ENCODE assay signal across 8 cellular contexts in genomic region chr5:111513175-111513520, GRCh38. TPM values are rescaled to one million over a fixed set of nuclear protein-coding genes. Genes with fewer than 3 reads are reported as not detected.
DNase-seq lines count a peak whose midpoint lies in the region; ATAC-seq and TF ChIP-seq lines count a peak whose summit lies in the region.

No MANE protein-coding gene starts in this region.

- intact Hi-C loops in activated naive CD4-positive, alpha-beta T cell treated with anti-CD3 and anti-CD28 coated beads for 36 hours (cut with micrococcal nuclease), result loop anchor here (2.0 to 10.0 kb wide), 4 partner anchors 176 to 758 kb away; partner anchors contain the start of gene WDR36
- intact Hi-C loops in transverse colon (cut with DNase I; ENCODE audit: low total_unique reads), result no loop called here

- H3K27ac ChIP-seq in liver (ENCODE audit: low read depth in 1 of 2, low read length in 2 of 2), result peak overlapping the region; percentile 92 to 95
- peak overlapping the region; percentile 80 to 93 (median 90) for H3K27ac ChIP-seq in transverse colon

- H3K27me3 Mint-ChIP-seq in activated naive CD4-positive, alpha-beta T cell treated with anti-CD3 and anti-CD28 coated beads for 36 hours (ENCODE audit: low read depth), result no peaks in the 10 kb centered on the region

- ATAC-seq in GM18873 (IDR thresholded peaks at IDR 0.05; ENCODE audit: low FRiP score, unreplicated experiment), result no peak

- H3K27me3 ChIP-seq in adipocyte (replicated peaks; ENCODE audit: control insufficient read depth, insufficient read depth, low read length), result no peaks in the 10 kb centered on the region
- no peaks in the 10 kb centered on the region for H3K27me3 ChIP-seq in liver (ENCODE audit: control insufficient read depth in 4 of 4, insufficient read depth in 4 of 4, low read length in 3 of 4)
- no peaks in the 10 kb centered on the region for H3K27me3 ChIP-seq in transverse colon

- no peaks in the 10 kb centered on the region for H3K9me3 Mint-ChIP-seq in activated naive CD4-positive, alpha-beta T cell treated with anti-CD3 and anti-CD28 coated beads for 36 hours

- no peaks in the 10 kb centered on the region for H3K9me3 ChIP-seq in adipocyte (ENCODE audit: control insufficient read depth, low read length)
- no peaks in the 10 kb centered on the region for H3K9me3 ChIP-seq in liver (ENCODE audit: control insufficient read depth in 4 of 4, low read length in 3 of 4)
- H3K9me3 ChIP-seq in transverse colon, result no peaks in the 10 kb centered on the region

- WGBS in liver, result 11% methylated on average over 5 of the region's 5 CpGs
- WGBS in transverse colon (ENCODE audit: low coverage in 1 of 2), 2 donors, result 28 to 33% methylated on average over 5 of the region's 5 CpGs

- peaks cover 31% of the 10 kb centered on the region for H3K4me1 Mint-ChIP-seq in activated naive CD4-positive, alpha-beta T cell treated with anti-CD3 and anti-CD28 coated beads for 36 hours (ENCODE audit: low read depth)

- no peaks in the 10 kb centered on the region for H3K36me3 Mint-ChIP-seq in activated naive CD4-positive, alpha-beta T cell treated with anti-CD3 and anti-CD28 coated beads for 36 hours (ENCODE audit: low read depth)

- H3K4me3 Mint-ChIP-seq in activated naive CD4-positive, alpha-beta T cell treated with anti-CD3 and anti-CD28 coated beads for 36 hours, result peak overlapping the region; percentile 93

- H3K4me3 ChIP-seq in adipocyte (ENCODE audit: low read length), result peak overlapping the region; percentile 95
- H3K4me3 ChIP-seq in liver (ENCODE audit: low read depth in 1 of 3, low read length in 3 of 3), result peak overlapping the region; percentile 59 to 74 (median 70)
- peak overlapping the region; percentile 33 to 85 (median 75) for H3K4me3 ChIP-seq in transverse colon

- no peak for DNase-seq in activated naive CD4-positive, alpha-beta T cell treated with anti-CD3 and anti-CD28 coated beads for 36 hours
- DNase-seq in activated naive CD4-positive, alpha-beta T cell treated with Interleukin-2 at 50 U/mL for 16 hours, result no peak
- DNase-seq in adipocyte (ENCODE audit: low read depth) (no peak), transverse colon (no peak), mucosa of gallbladder (ENCODE audit: low spot score) (no peak)
- DNase-seq in activated CD4-positive, alpha-beta T cell treated with anti-CD3 and anti-CD28 coated beads, Interleukin-2, amount 50 U/mL, for 4 hours, result no peak

- peaks cover 32% of the 10 kb centered on the region for H3K4me1 ChIP-seq in adipocyte (ENCODE audit: control insufficient read depth, insufficient read depth, low read length)
- peaks cover 5 to 31% (median 21%) of the 10 kb centered on the region in 4 donors for H3K4me1 ChIP-seq in liver (ENCODE audit: control insufficient read depth in 4 of 4, insufficient read depth in 4 of 4, low read length in 3 of 4)
- H3K4me1 ChIP-seq in transverse colon, result peaks cover 0 to 38% (median 17%) of the 10 kb centered on the region in 4 donors

- TF ChIP-seq CTCF in liver (IDR thresholded peaks at IDR 0.05; ENCODE audit: low read depth, low read length, missing input control) (no peak), transverse colon (IDR thresholded peaks at IDR 0.05) (no peak)

- TF ChIP-seq RAD21 in liver (IDR thresholded peaks at IDR 0.05), result no peak

- H3K27ac Mint-ChIP-seq in activated naive CD4-positive, alpha-beta T cell treated with anti-CD3 and anti-CD28 coated beads for 36 hours, result peak overlapping the region; percentile 94

- CTCF ChIA-PET in activated naive CD4-positive, alpha-beta T cell treated with anti-CD3 and anti-CD28 coated beads for 36 hours (lab: Charles Lee), result interaction anchor here (1.2 to 4.0 kb wide), 3 partner anchors 11 to 38 kb away, joined by 3 to 24 read pairs (median 3); no protein-coding TSS in a partner anchor

- in situ Hi-C loops in transverse colon (cut with MboI; ENCODE audit: low pct_ligation_motif_present in 1 of 4, low pct_unique_long_range_greater_than_20kb in 1 of 4, low sequenced_read_pairs in 3 of 4), result no loop called here

- H3K36me3 ChIP-seq in adipocyte (ENCODE audit: control insufficient read depth, insufficient read depth, low read length, severe bottlenecking), result no peaks in the 10 kb centered on the region
- H3K36me3 ChIP-seq in liver (ENCODE audit: control insufficient read depth in 4 of 4, insufficient read depth in 3 of 4, low read depth in 1 of 4, low read length in 3 of 4), result no peaks in the 10 kb centered on the region
- no peaks in the 10 kb centered on the region for H3K36me3 ChIP-seq in transverse colon

- no peak for TF ChIP-seq POLR2A in transverse colon (IDR thresholded peaks at IDR 0.05)

- H3K9ac ChIP-seq in adipocyte (ENCODE audit: low read length) (peak overlapping the region; percentile 91), liver (ENCODE audit: low read depth in 1 of 2, low read length in 2 of 2) (peak overlapping the region; percentile 57 to 85)

- no peak for TF ChIP-seq EP300 in transverse colon (IDR thresholded peaks at IDR 0.05; ENCODE audit: low read depth)

TF ChIP-seq in liver, 16 proteins besides CTCF, POLR2A, EP300 and RAD21:
- TF ChIP-seq GABPA (IDR thresholded peaks at IDR 0.05 in 1 of 2, conservative IDR thresholded peaks at IDR 0.05 in 1 of 2), result no peak
- no peak for TF ChIP-seq ZBTB33 (IDR thresholded peaks at IDR 0.05)
- no peak for TF ChIP-seq EGR1 (IDR thresholded peaks at IDR 0.05; ENCODE audit: low read depth in 2 of 2)
- no peak for TF ChIP-seq RXRA (IDR thresholded peaks at IDR 0.05)
- TF ChIP-seq YY1 (IDR thresholded peaks at IDR 0.05), result no peak
- no peak for TF ChIP-seq ATF3 (IDR thresholded peaks at IDR 0.05)
- no peak for TF ChIP-seq MAX (IDR thresholded peaks at IDR 0.05)
- no peak for TF ChIP-seq FOXA1 (IDR thresholded peaks at IDR 0.05)
- TF ChIP-seq HNF4A (conservative IDR thresholded peaks at IDR 0.05), result no peak
- TF ChIP-seq JUND (IDR thresholded peaks at IDR 0.05), result no peak
- TF ChIP-seq HNF4G (IDR thresholded peaks at IDR 0.05), result no peak
- no peak for TF ChIP-seq FOXA2 (IDR thresholded peaks at IDR 0.05)
- no peak for TF ChIP-seq NR2F2 (IDR thresholded peaks at IDR 0.05)
- TF ChIP-seq TAF1 (conservative IDR thresholded peaks at IDR 0.05), result no peak

RNA-seq across cellular contexts. Expression of gene STARD4, which starts 0.8 kb away (rescaled TPM):
- total RNA-seq in activated naive CD4-positive, alpha-beta T cell treated with anti-CD3 and anti-CD28 coated beads for 36 hours, result 10 to 100 TPM; 45.0 to 47.1 TPM
- total RNA-seq in liver (10 to 100 TPM; 53.2 to 61.2 TPM), transverse colon (100 to 1,000 TPM in 1 of 4 donors, 10 to 100 TPM in 3; 12.0 to 178 (median 19.3) TPM), mucosa of gallbladder (40.7 TPM)
- polyA plus RNA-seq in liver, result 10 to 100 TPM; 10.1 to 15.0 TPM
